11 cellular contexts compared by ENCODE assay signal in the genomic region with DNA sequence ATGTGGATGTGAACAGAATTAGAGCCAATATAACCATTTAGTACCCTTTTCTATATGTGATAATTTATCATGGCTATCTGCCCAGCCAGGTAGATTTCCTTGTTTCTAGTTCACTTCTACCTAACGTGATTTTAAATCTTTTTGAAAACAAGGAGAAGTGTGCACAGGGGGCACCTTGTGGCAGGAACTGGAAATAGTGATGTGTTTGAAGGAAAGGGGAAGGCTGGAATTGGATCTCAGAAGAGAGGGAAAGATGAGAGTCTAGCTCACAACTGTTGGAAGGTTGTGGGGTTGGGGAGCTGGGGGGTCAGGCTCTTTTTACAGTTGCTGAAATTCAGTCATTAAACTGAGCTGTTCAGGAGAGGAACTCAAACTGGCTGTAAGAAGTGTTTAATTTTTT.
DNase-seq lines count a peak whose midpoint lies in the region; ATAC-seq, FAIRE-seq and TF ChIP-seq lines count a peak whose summit lies in the region.
"Had no signal": no experiment of that assay in that cellular context is flagged by ENCODE, and none has a peak within 500 bp of the region (broad histone marks: within the 10 kb centered on the region; RNA-seq: fewer than 3 reads in every experiment).

No MANE protein-coding gene starts in this region.

- H3K9me3 ChIP-seq in mucosa of descending colon: no peaks in the 10 kb centered on the region
- no peaks in the 10 kb centered on the region for H3K9me3 ChIP-seq in esophagus squamous epithelium
- H3K9me3 ChIP-seq in kidney (ENCODE audit: control insufficient read depth in 1 of 2, low read length in 2 of 2): no peaks in the 10 kb centered on the region
- H3K9me3 ChIP-seq: neutrophil had no signal

- 0 to 14% methylated on average over 1 of the region's 1 CpG for WGBS in esophagus squamous epithelium, 2 donors

- DNase-seq in D341Med (ENCODE audit: low spot score) (peak; percentile 23), LHCN-M2 (ENCODE audit: low read depth) (peak; percentile 11), bronchial epithelial cell (ENCODE audit: low read depth) (peak; percentile 10), mucosa of descending colon (peak in 1 of 3 donors; percentile 43), esophagus squamous epithelium (lab: John Stamatoyannopoulos, UW) (no peak), kidney (no peak), middle frontal gyrus (ENCODE audit: extremely low spot score, low spot score) (no peak)
- DNase-seq: activated gamma-delta T cell, NCI-H2029 treated with DMSO at 0.1 percent for 48 hours had no signal

- H3K27ac ChIP-seq in esophagus squamous epithelium (no peak overlapping the region), kidney (ENCODE audit: low read depth in 2 of 2, low read length in 2 of 2) (no peak overlapping the region)
- H3K27ac ChIP-seq: neutrophil had no signal

- no peak overlapping the region for H3K9ac ChIP-seq in kidney (ENCODE audit: low read length in 2 of 2)

- ATAC-seq in mucosa of descending colon: peak; percentile 31
- no peak for ATAC-seq in HG03097 (IDR thresholded peaks at IDR 0.05; ENCODE audit: low FRiP score, unreplicated experiment)

- no peak for TF ChIP-seq POLR2A in esophagus squamous epithelium (IDR thresholded peaks at IDR 0.05)

- H3K4me3 ChIP-seq in bronchial epithelial cell (ENCODE audit: low read depth, low read length) (no peak overlapping the region), mucosa of descending colon (no peak overlapping the region), esophagus squamous epithelium (no peak overlapping the region), kidney (ENCODE audit: low read length in 2 of 2) (no peak overlapping the region)

- H3K4me1 ChIP-seq in mucosa of descending colon (ENCODE audit: low read depth) (no peaks in the 10 kb centered on the region), esophagus squamous epithelium (no peaks in the 10 kb centered on the region), kidney (ENCODE audit: control insufficient read depth in 1 of 2, insufficient read depth in 1 of 2, low read depth in 1 of 2, low read length in 2 of 2) (no peaks in the 10 kb centered on the region)

- intact Hi-C loops in mucosa of descending colon (cut with DNase I, micrococcal nuclease) (no loop called here), esophagus squamous epithelium (cut with DNase I) (no loop called here), kidney (cut with DNase I) (no loop called here)

- no peaks in the 10 kb centered on the region for H3K36me3 ChIP-seq in bronchial epithelial cell (ENCODE audit: control insufficient read depth, insufficient read depth, low read length)
- no peaks in the 10 kb centered on the region for H3K36me3 ChIP-seq in mucosa of descending colon (ENCODE audit: low read depth)
- no peaks in the 10 kb centered on the region for H3K36me3 ChIP-seq in esophagus squamous epithelium
- H3K36me3 ChIP-seq in kidney (ENCODE audit: control insufficient read depth in 1 of 2, insufficient read depth in 2 of 2, low read length in 2 of 2): no peaks in the 10 kb centered on the region
- H3K36me3 ChIP-seq: neutrophil had no signal

- TF ChIP-seq CTCF in bronchial epithelial cell (IDR thresholded peaks at IDR 0.05; ENCODE audit: insufficient read depth, low read length, severe bottlenecking) (peak; percentile 32), mucosa of descending colon (IDR thresholded peaks at IDR 0.05) (no peak), esophagus squamous epithelium (IDR thresholded peaks at IDR 0.05) (no peak), kidney (IDR thresholded peaks at IDR 0.05; ENCODE audit: borderline replicate concordance, extremely low read depth, insufficient read depth) (no peak)

- FAIRE-seq in bronchial epithelial cell (lab: Jason Lieb, UNC) (no peak), kidney (lab: Jason Lieb, UNC) (no peak)

- H3K27me3 ChIP-seq in bronchial epithelial cell (ENCODE audit: control insufficient read depth, insufficient read depth, low read length) (no peaks in the 10 kb centered on the region), esophagus squamous epithelium (no peaks in the 10 kb centered on the region)
- H3K27me3 ChIP-seq: neutrophil had no signal

Comparison
In these comparisons a context has a peak if more than half of its experiments do, and no peak if none do; other contexts are left out.
1. DNase-seq: peak in D341Med (single experiment), LHCN-M2 (single experiment) and bronchial epithelial cell (single experiment); none in esophagus squamous epithelium (single experiment), kidney (single experiment) and middle frontal gyrus (single experiment).